ENCODE assay signal across 21 cellular contexts in the genomic region with DNA sequence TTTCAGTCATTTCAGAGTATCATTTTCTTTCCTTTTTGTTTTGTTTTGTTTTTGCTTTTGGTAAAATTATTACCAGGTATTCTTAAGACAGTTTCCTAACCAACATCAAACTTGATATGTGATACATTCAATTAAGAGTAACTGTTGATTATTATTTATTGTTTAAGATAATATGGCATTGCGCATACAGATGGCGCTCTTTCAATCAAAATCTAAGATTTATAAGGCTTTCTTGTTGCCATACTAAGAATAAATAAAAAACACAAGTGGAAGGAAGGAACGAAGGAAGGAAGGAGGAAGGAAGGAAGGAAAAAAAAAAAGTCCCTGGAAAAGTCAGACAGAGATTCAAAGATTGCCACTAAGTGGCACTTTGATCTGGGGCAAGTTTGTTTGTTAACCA.
"Had no signal": no experiment of that assay in that cellular context is flagged by ENCODE, and none has a peak within 500 bp of the region (broad histone marks: within the 10 kb centered on the region; RNA-seq: fewer than 3 reads in every experiment).

No MANE protein-coding gene starts in this region.

- H3K4me3 ChIP-seq: colonic mucosa, gastrocnemius medialis, heart left ventricle, psoas muscle, skin epidermis had no signal

- H3K27ac ChIP-seq: brain microvascular endothelial cell, colonic mucosa, gastrocnemius medialis, heart left ventricle, psoas muscle, skin epidermis had no signal

- H3K27me3 Mint-ChIP-seq: stimulated activated naive CD8-positive, alpha-beta T cell treated with anti-CD3 and anti-CD28 coated beads, Interleukin-15, amount 100 ng/mL, for 72 hours had no signal

- H3K36me3 ChIP-seq: brain microvascular endothelial cell, colonic mucosa, gastrocnemius medialis, heart left ventricle had no signal

- DNase-seq: activated CD4-positive, alpha-beta T cell treated with anti-CD3 and anti-CD28 coated beads, Interleukin-2, amount 50 U/mL, for 1 hour; activated CD4-positive, CD25-positive, alpha-beta regulatory T cell treated with anti-CD3 and anti-CD28 coated beads, Interleukin-2, amount 50 U/mL, for 72 hours; activated CD8-positive, alpha-beta memory T cell treated with anti-CD3 and anti-CD28 coated beads for 24 hours; activated effector memory CD4-positive, alpha-beta T cell treated with anti-CD3 and anti-CD28 coated beads, Interleukin-2, amount 50 U/mL, for 16 hours; activated naive CD4-positive, alpha-beta T cell treated with anti-CD3 and anti-CD28 coated beads, Interleukin-2, amount 50 U/mL, for 16 hours; activated T-cell treated with anti-CD3 and anti-CD28 coated beads, Interleukin-2, amount 50 U/mL, for 72 hours; aorta; brain microvascular endothelial cell; central memory CD4-positive, alpha-beta T cell; colonic mucosa; erythroblast; gastrocnemius medialis; heart left ventricle; kidney; psoas muscle; right cardiac atrium; stimulated activated CD4-positive, alpha-beta T cell treated with anti-CD3 and anti-CD28 coated beads, Interleukin-15, amount 100 ng/mL, for 24 hours; stimulated activated CD4-positive, alpha-beta T cell treated with anti-CD3 and anti-CD28 coated beads, Interleukin-2, amount 100 ng/mL, for 48 hours; stimulated activated naive CD8-positive, alpha-beta T cell treated with anti-CD3 and anti-CD28 coated beads, Interleukin-15, amount 100 ng/mL, for 72 hours; trophoblast cell had no signal

- H3K4me1 Mint-ChIP-seq: stimulated activated naive CD8-positive, alpha-beta T cell treated with anti-CD3 and anti-CD28 coated beads, Interleukin-15, amount 100 ng/mL, for 72 hours had no signal

- H3K27me3 ChIP-seq: brain microvascular endothelial cell, colonic mucosa, gastrocnemius medialis, heart left ventricle had no signal

- H3K9me3 ChIP-seq: colonic mucosa, gastrocnemius medialis, heart left ventricle, psoas muscle had no signal

- H3K27ac Mint-ChIP-seq: activated T-cell treated with anti-CD3 and anti-CD28 coated beads, Interleukin-2, amount 50 U/mL, for 72 hours; stimulated activated naive CD8-positive, alpha-beta T cell treated with anti-CD3 and anti-CD28 coated beads, Interleukin-15, amount 100 ng/mL, for 72 hours had no signal

- H3K4me3 Mint-ChIP-seq: activated T-cell treated with anti-CD3 and anti-CD28 coated beads, Interleukin-2, amount 50 U/mL, for 72 hours; stimulated activated naive CD8-positive, alpha-beta T cell treated with anti-CD3 and anti-CD28 coated beads, Interleukin-15, amount 100 ng/mL, for 72 hours had no signal

- H3K4me1 ChIP-seq: colonic mucosa, gastrocnemius medialis, heart left ventricle, psoas muscle had no signal
